8 cellular contexts compared by ENCODE assay signal in genomic region chr11:65559535-65559934, GRCh38. TPM values are rescaled to one million over a fixed set of nuclear protein-coding genes. Genes with fewer than 3 reads are reported as not detected.
A peak's percentile ranks its signal among the peaks of the same experiment; 100 is the strongest.
DNase-seq lines count a peak whose midpoint lies in the region; ATAC-seq and TF ChIP-seq lines count a peak whose summit lies in the region.

No MANE protein-coding gene starts in this region.

- no peak for DNase-seq in activated CD4-positive, CD25-positive, alpha-beta regulatory T cell treated with anti-CD3 and anti-CD28 coated beads, Interleukin-2, amount 50 U/mL, for 72 hours
- DNase-seq in activated naive CD8-positive, alpha-beta T cell treated with anti-CD3 and anti-CD28 coated beads, Interleukin-2, amount 50 U/mL, for 24 hours, result no peak
- DNase-seq in lower lobe of right lung, result no peak
- DNase-seq in testis, result no peak
- DNase-seq in cerebellar cortex (ENCODE audit: low spot score), result no peak

- no peak overlapping the region for H3K4me3 ChIP-seq in lower lobe of right lung
- no peak overlapping the region for H3K4me3 ChIP-seq in testis

- H3K9me3 ChIP-seq in lower lobe of right lung (no peaks in the 10 kb centered on the region), testis (no peaks in the 10 kb centered on the region)

- WGBS in testis, 2 donors, result 66 to 69% methylated on average over 5 of the region's 5 CpGs

- intact Hi-C loops in lower lobe of right lung (cut with DNase I) (no loop called here), testis (cut with DNase I; ENCODE audit: low total_unique reads) (no loop called here)

- no peak overlapping the region for H3K4me3 Mint-ChIP-seq in activated naive CD8-positive, alpha-beta T cell treated with anti-CD3 and anti-CD28 coated beads, Interleukin-2, amount 50 U/mL, for 24 hours

- H3K27me3 Mint-ChIP-seq in activated naive CD8-positive, alpha-beta T cell treated with anti-CD3 and anti-CD28 coated beads, Interleukin-2, amount 50 U/mL, for 24 hours, result no peaks in the 10 kb centered on the region

- TF ChIP-seq POLR2A in testis (IDR thresholded peaks at IDR 0.05), result no peak

- H3K27me3 ChIP-seq in lower lobe of right lung (ENCODE audit: low read depth), result no peaks in the 10 kb centered on the region
- no peaks in the 10 kb centered on the region for H3K27me3 ChIP-seq in testis

- H3K36me3 Mint-ChIP-seq in activated naive CD8-positive, alpha-beta T cell treated with anti-CD3 and anti-CD28 coated beads, Interleukin-2, amount 50 U/mL, for 24 hours (ENCODE audit: low read depth), result no peaks in the 10 kb centered on the region

- H3K27ac ChIP-seq in lower lobe of right lung (peak overlapping the region; percentile 90), testis (peak overlapping the region; percentile 93 to 95)

- peak; percentile 49 to 65 for ATAC-seq in activated CD4-positive, CD25-positive, alpha-beta regulatory T cell treated with anti-CD3 and anti-CD28 coated beads, Interleukin-2, amount 50 U/mL, for 24 hours
- peak; percentile 81 for ATAC-seq in activated naive CD8-positive, alpha-beta T cell treated with anti-CD3 and anti-CD28 coated beads, Interleukin-2, amount 50 U/mL, for 24 hours
- no peak for ATAC-seq in lower lobe of right lung
- ATAC-seq in HG03442 (IDR thresholded peaks at IDR 0.05; ENCODE audit: unreplicated experiment), result no peak
- no peak for ATAC-seq in GM18511 (IDR thresholded peaks at IDR 0.05; ENCODE audit: unreplicated experiment)

- TF ChIP-seq CTCF in lower lobe of right lung (IDR thresholded peaks at IDR 0.05), result no peak
- TF ChIP-seq CTCF in testis (IDR thresholded peaks at IDR 0.05), result no peak

- peak overlapping the region; percentile 67 for H3K27ac Mint-ChIP-seq in activated naive CD8-positive, alpha-beta T cell treated with anti-CD3 and anti-CD28 coated beads, Interleukin-2, amount 50 U/mL, for 24 hours

- H3K36me3 ChIP-seq in lower lobe of right lung, result no peaks in the 10 kb centered on the region
- no peaks in the 10 kb centered on the region for H3K36me3 ChIP-seq in testis (ENCODE audit: low read depth, missing control alignments)

- H3K9me3 Mint-ChIP-seq in activated naive CD8-positive, alpha-beta T cell treated with anti-CD3 and anti-CD28 coated beads, Interleukin-2, amount 50 U/mL, for 24 hours, result no peaks in the 10 kb centered on the region

- H3K4me1 ChIP-seq in lower lobe of right lung, result peaks cover 58% of the 10 kb centered on the region
- H3K4me1 ChIP-seq in testis, result peaks cover 40% of the 10 kb centered on the region

- H3K4me1 Mint-ChIP-seq in activated naive CD8-positive, alpha-beta T cell treated with anti-CD3 and anti-CD28 coated beads, Interleukin-2, amount 50 U/mL, for 24 hours, result peaks cover 62% of the 10 kb centered on the region

RNA-seq across cellular contexts. Expression of gene LTBP3, which starts 1.4 kb away (rescaled TPM):
- total RNA-seq in lower lobe of right lung (98.7 TPM), testis (100 to 1,000 TPM; 112 to 126 TPM)
- 58.1 TPM for polyA plus RNA-seq in testis (ENCODE audit: insufficient read depth, low read depth, low replicate concordance)

RNA-seq across cellular contexts. Expression of gene ZNRD2, which starts 10.7 kb away (rescaled TPM):
- total RNA-seq in lower lobe of right lung, result 25.1 TPM
- 10 to 100 TPM; 67.7 to 79.6 TPM for total RNA-seq in testis
- polyA plus RNA-seq in testis (ENCODE audit: insufficient read depth, low read depth, low replicate concordance), result 77.6 TPM

RNA-seq across cellular contexts. Expression of gene FAM89B, which starts 12.8 kb away (rescaled TPM):
- 48.6 TPM for total RNA-seq in lower lobe of right lung
- total RNA-seq in testis, result 10 to 100 TPM; 59.9 to 63.2 TPM
- polyA plus RNA-seq in testis (ENCODE audit: insufficient read depth, low read depth, low replicate concordance), result 25.8 TPM

RNA-seq across cellular contexts. Expression of gene EHBP1L1, which starts 16.3 kb away (rescaled TPM):
- total RNA-seq in lower lobe of right lung, result 110 TPM
- total RNA-seq in testis, result 10 to 100 TPM; 51.0 to 66.8 TPM
- polyA plus RNA-seq in testis (ENCODE audit: insufficient read depth, low read depth, low replicate concordance), result 20.5 TPM

RNA-seq across cellular contexts. Expression of gene SCYL1, which starts 34.7 kb away (rescaled TPM):
- total RNA-seq in lower lobe of right lung (61.2 TPM), testis (100 to 1,000 TPM; 131 to 160 TPM)
- polyA plus RNA-seq in testis (ENCODE audit: insufficient read depth, low read depth, low replicate concordance), result 127 TPM

Comparison
In these comparisons a context has a peak if more than half of its experiments do, and no peak if none do; other contexts are left out.
1. ATAC-seq: peak in activated CD4-positive, CD25-positive, alpha-beta regulatory T cell treated with anti-CD3 and anti-CD28 coated beads, Interleukin-2, amount 50 U/mL, for 24 hours (2 of 2) and activated naive CD8-positive, alpha-beta T cell treated with anti-CD3 and anti-CD28 coated beads, Interleukin-2, amount 50 U/mL, for 24 hours (single experiment); none in lower lobe of right lung (0 of 2), HG03442 (single experiment) and GM18511 (single experiment).